In genomic region chr6:14276667-14277404, GRCh38 we compare ENCODE assay signal across 8 cellular contexts.
DNase-seq lines count a peak whose midpoint lies in the region; ATAC-seq, FAIRE-seq and TF ChIP-seq lines count a peak whose summit lies in the region.

No MANE protein-coding gene starts in this region.

- TF ChIP-seq CTCF in right lobe of liver (IDR thresholded peaks at IDR 0.05), result no peak
- TF ChIP-seq CTCF in HepG2 (CRISPR knock-in tag; IDR thresholded peaks at IDR 0.05), result no peak

- no peak overlapping the region for H3K9ac ChIP-seq in HepG2 (ENCODE audit: insufficient read depth, low read depth, low read length)

- H3K4me3 ChIP-seq in right lobe of liver (no peak overlapping the region), HepG2 (replicated peaks in 1 of 3; ENCODE audit: insufficient read depth in 1 of 3, low read depth in 2 of 3, low read length in 3 of 3) (no peak overlapping the region)

- CTCF ChIA-PET in HepG2 (lab: Yijun Ruan, JAX; ENCODE audit: low intra/inter-chr PET ratio, low total read pairs), result no interaction called here

- WGBS in right lobe of liver (ENCODE audit: insufficient coverage, low coverage, low lambda C conversion rate, missing lambda C conversion rate), result 43% methylated on average over 4 of the region's 4 CpGs
- WGBS in HepG2 (ENCODE audit: low lambda C conversion rate), result 6% methylated on average over 4 of the region's 4 CpGs

- TF ChIP-seq EP300 in HepG2 (IDR thresholded peaks at IDR 0.05; ENCODE audit: low read depth in 2 of 2, low read length in 2 of 2) (no peak), HepG2 (CRISPR knock-in tag; IDR thresholded peaks at IDR 0.05; ENCODE audit: borderline replicate concordance) (no peak)

- TF ChIP-seq POLR2A in right lobe of liver (IDR thresholded peaks at IDR 0.05), result no peak
- TF ChIP-seq POLR2A in HepG2 (IDR thresholded peaks at IDR 0.05; ENCODE audit: insufficient read depth in 1 of 2, low read depth in 2 of 2, low read length in 2 of 2), result no peak

- in situ Hi-C loops in HepG2 (cut with HindIII; ENCODE audit: extremely low pct_ligation_motif_present, low pct_unique_long_range_greater_than_20kb), result no loop called here

- DNase-seq in right lobe of liver, result no peak
- no peak for DNase-seq in HepG2 (ENCODE audit: low spot score)
- peak; percentile 59 for DNase-seq in SIG-M5 treated with dmso at 0.1 percent for 504 hours (lab: John Stamatoyannopoulos, UW; ENCODE audit: unreplicated experiment)
- peak; percentile 12 for DNase-seq in islet precursor cell
- DNase-seq in SHP77 (lab: John Stamatoyannopoulos, UW), result no peak
- DNase-seq in NCI-H446 treated with DMSO at 0.1 percent for 48 hours (lab: John Stamatoyannopoulos, UW), result no peak
- DNase-seq in stimulated activated CD4-positive, alpha-beta T cell treated with anti-CD3 and anti-CD28 coated beads, Interleukin-2, amount 100 ng/mL, for 24 hours, result no peak

- H2AFZ ChIP-seq in HepG2 (ENCODE audit: low read length), result no peak overlapping the region

- H3K79me2 ChIP-seq in HepG2 (ENCODE audit: insufficient read depth, low read length), result no peaks in the 10 kb centered on the region

- FAIRE-seq in HepG2 (lab: Jason Lieb, UNC), result no peak

- intact Hi-C loops in right lobe of liver (cut with DNase I), result no loop called here
- intact Hi-C loops in HepG2 (cut with micrococcal nuclease; ENCODE audit: unreplicated experiment), result no loop called here

- H4K20me1 ChIP-seq in HepG2 (ENCODE audit: insufficient read depth, low read length), result no peaks in the 10 kb centered on the region

- H3K36me3 ChIP-seq in right lobe of liver, result no peaks in the 10 kb centered on the region
- H3K36me3 ChIP-seq in HepG2 (replicated peaks in 1 of 2; ENCODE audit: control insufficient read depth in 1 of 2, insufficient read depth in 2 of 2, low read length in 2 of 2), result no peaks in the 10 kb centered on the region

- no TSS peak for BruUV-seq in HepG2 (replicated peaks; lab: Mats Ljungman, UMichigan)

- TF ChIP-seq RAD21 in HepG2 (CRISPR knock-in tag; IDR thresholded peaks at IDR 0.05), result no peak

- peak overlapping the region in 1 of 3 donors; percentile 39 for H3K27ac ChIP-seq in right lobe of liver
- H3K27ac ChIP-seq in HepG2 (ENCODE audit: extremely low read length, insufficient read depth, low read length), result no peak overlapping the region

- POLR2A ChIA-PET in HepG2 (lab: Yijun Ruan, JAX), result no interaction called here

- H3K4me1 ChIP-seq in right lobe of liver, result no peaks in the 10 kb centered on the region
- H3K4me1 ChIP-seq in HepG2 (ENCODE audit: insufficient read depth, low read length), result no peaks in the 10 kb centered on the region

- no peaks in the 10 kb centered on the region for H3K9me3 ChIP-seq in right lobe of liver
- H3K9me3 ChIP-seq in HepG2 (ENCODE audit: low read length), result peaks cover 11% of the 10 kb centered on the region

- H3K27me3 ChIP-seq in right lobe of liver (no peaks in the 10 kb centered on the region), HepG2 (ENCODE audit: control insufficient read depth in 1 of 2, insufficient read depth in 2 of 2, low read length in 2 of 2) (no peaks in the 10 kb centered on the region; a peak in 1 of 5 replicates)

- ATAC-seq in right lobe of liver, result peak in 3 of 4 donors; percentile 29 to 75 (median 71)
- ATAC-seq in HepG2, result no peak
- peak; percentile 79 for ATAC-seq in HG03025 (IDR thresholded peaks at IDR 0.05; ENCODE audit: low FRiP score, unreplicated experiment)

- no peak overlapping the region for H3K4me2 ChIP-seq in HepG2 (ENCODE audit: low read depth, low read length)

TF ChIP-seq in HepG2, 621 proteins besides CTCF, POLR2A, EP300 and RAD21 (continues in another document):
- TF ChIP-seq CHD2 (IDR thresholded peaks at IDR 0.05; ENCODE audit: low read depth, low read length), result no peak
- TF ChIP-seq CSRNP1 (CRISPR knock-in tag; IDR thresholded peaks at IDR 0.05), result no peak
- TF ChIP-seq KMT2A (CRISPR knock-in tag; IDR thresholded peaks at IDR 0.05), result no peak
- TF ChIP-seq HES4 (CRISPR knock-in tag; IDR thresholded peaks at IDR 0.05; ENCODE audit: borderline replicate concordance), result no peak
- no peak for TF ChIP-seq CBX2 (IDR thresholded peaks at IDR 0.05; ENCODE audit: low read depth, low read length)
- TF ChIP-seq CBX2 (CRISPR knock-in tag; IDR thresholded peaks at IDR 0.05; ENCODE audit: low read depth), result no peak
- TF ChIP-seq ARID2 (CRISPR knock-in tag; IDR thresholded peaks at IDR 0.05; ENCODE audit: borderline replicate concordance), result no peak
- no peak for TF ChIP-seq HNRNPL (IDR thresholded peaks at IDR 0.05; ENCODE audit: low read depth, low read length)
- TF ChIP-seq ETS1 (CRISPR knock-in tag; IDR thresholded peaks at IDR 0.05), result no peak
- TF ChIP-seq ZFP82 (CRISPR knock-in tag; IDR thresholded peaks at IDR 0.05; ENCODE audit: borderline replicate concordance), result no peak
- TF ChIP-seq BORCS8-MEF2B (CRISPR knock-in tag; IDR thresholded peaks at IDR 0.05), result no peak
- no peak for TF ChIP-seq TFE3 (CRISPR knock-in tag; IDR thresholded peaks at IDR 0.05)
- no peak for TF ChIP-seq ZC3H4 (CRISPR knock-in tag; IDR thresholded peaks at IDR 0.05; ENCODE audit: borderline replicate concordance)
- no peak for TF ChIP-seq ZSCAN31 (CRISPR knock-in tag; IDR thresholded peaks at IDR 0.05; ENCODE audit: low read depth)
- TF ChIP-seq THRA (CRISPR knock-in tag; IDR thresholded peaks at IDR 0.05; ENCODE audit: borderline replicate concordance), result no peak
- no peak for TF ChIP-seq SKIL (CRISPR knock-in tag; IDR thresholded peaks at IDR 0.05; ENCODE audit: borderline replicate concordance)
- no peak for TF ChIP-seq SRSF1 (optimal IDR thresholded peaks at IDR 0.05; ENCODE audit: low read depth, low read length)

Comparison
In these comparisons a context has a peak if more than half of its experiments do, and no peak if none do; other contexts are left out.
1. DNase-seq: peak in SIG-M5 treated with dmso at 0.1 percent for 504 hours (single experiment) and islet precursor cell (single experiment); none in right lobe of liver (0 of 3), HepG2 (single experiment), SHP77 (0 of 2), NCI-H446 treated with DMSO at 0.1 percent for 48 hours (single experiment) and stimulated activated CD4-positive, alpha-beta T cell treated with anti-CD3 and anti-CD28 coated beads, Interleukin-2, amount 100 ng/mL, for 24 hours (0 of 2).